8 cellular contexts compared by ENCODE assay signal in genomic region chr15:88623061-88623460, GRCh38. TPM values are rescaled to one million over a fixed set of nuclear protein-coding genes. Genes with fewer than 3 reads are reported as not detected.
DNase-seq lines count a peak whose midpoint lies in the region; ATAC-seq, FAIRE-seq and TF ChIP-seq lines count a peak whose summit lies in the region.

No MANE protein-coding gene starts in this region.

- no peaks in the 10 kb centered on the region for H3K27me3 ChIP-seq in GM23338 (ENCODE audit: insufficient read depth)
- H3K27me3 ChIP-seq in PC-9 (ENCODE audit: insufficient read depth, low read depth), result no peaks in the 10 kb centered on the region
- H3K27me3 ChIP-seq in bronchial epithelial cell (ENCODE audit: control insufficient read depth, insufficient read depth, low read length), result no peaks in the 10 kb centered on the region

- no peaks in the 10 kb centered on the region for H3K9me2 ChIP-seq in GM23338 (ENCODE audit: insufficient read depth)
- no peaks in the 10 kb centered on the region for H3K9me2 ChIP-seq in PC-9 (ENCODE audit: insufficient read depth)

- no TSS peak for BruUV-seq in PC-9 (replicated peaks; lab: Mats Ljungman, UMichigan)

- peak overlapping the region; percentile 89 for H3K4me3 Mint-ChIP-seq in GM23338
- H3K4me3 Mint-ChIP-seq in naive B cell, result peak overlapping the region; percentile 83 to 97 (median 91)

- H3K36me3 ChIP-seq in GM23338 (ENCODE audit: insufficient read depth) (peaks cover 40% of the 10 kb centered on the region), PC-9 (ENCODE audit: low read depth) (peaks cover 7% of the 10 kb centered on the region; the same call in 1 of the 2 replicates), bronchial epithelial cell (ENCODE audit: control insufficient read depth, insufficient read depth, low read length) (peaks cover 17% of the 10 kb centered on the region)

- H3K79me2 ChIP-seq in GM23338 (replicated peaks; ENCODE audit: insufficient read depth), result peaks cover 68% of the 10 kb centered on the region
- peaks cover 63% of the 10 kb centered on the region for H3K79me2 ChIP-seq in PC-9 (ENCODE audit: low read depth)

- H2AFZ ChIP-seq in GM23338 (no peak overlapping the region), PC-9 (no peak overlapping the region)

- peaks cover 10% of the 10 kb centered on the region for H3K27me3 Mint-ChIP-seq in GM23338 (ENCODE audit: insufficient read depth, low read depth, poor library complexity)
- H3K27me3 Mint-ChIP-seq in naive B cell, result peaks cover 3 to 12% (median 5%) of the 10 kb centered on the region in 3 donors

- FAIRE-seq in bronchial epithelial cell (lab: Jason Lieb, UNC), result no peak

- H3K4me3 ChIP-seq in GM23338 (peak overlapping the region; percentile 100), PC-9 (peak overlapping the region; percentile 84; the same call in 1 of the 2 replicates), bronchial epithelial cell (ENCODE audit: low read depth, low read length) (no peak overlapping the region)

- H3K9me3 ChIP-seq in PC-9 (ENCODE audit: insufficient read depth, low read depth), result no peaks in the 10 kb centered on the region

- no peaks in the 10 kb centered on the region; the same call in 2 of the 3 replicates for H3K9me3 Mint-ChIP-seq in GM23338
- no peaks in the 10 kb centered on the region for H3K9me3 Mint-ChIP-seq in naive B cell

- H3K4me2 ChIP-seq in GM23338 (peak overlapping the region; percentile 96), PC-9 (peak overlapping the region; percentile 98)

- no peak for ATAC-seq in GM23338
- no peak for ATAC-seq in naive B cell (ENCODE audit: low read depth in 2 of 2)
- ATAC-seq in HG03135 (IDR thresholded peaks at IDR 0.05; ENCODE audit: unreplicated experiment), result no peak

- CTCF ChIA-PET in PC-9 (lab: Charles Lee), result no interaction called here

- TF ChIP-seq CTCF in GM23338 (conservative IDR thresholded peaks at IDR 0.05; ENCODE audit: low read depth in 2 of 2) (no peak), PC-9 (conservative IDR thresholded peaks at IDR 0.05) (no peak), bronchial epithelial cell (IDR thresholded peaks at IDR 0.05; ENCODE audit: insufficient read depth, low read length, severe bottlenecking) (no peak)

- H3F3A ChIP-seq in GM23338 (replicated peaks; ENCODE audit: low read depth), result 0 out of 2 replicates have a peak, but pooled peaks cover 14% of the 10 kb centered on the region
- peaks cover 13% of the 10 kb centered on the region; the same call in 1 of the 2 replicates for H3F3A ChIP-seq in PC-9 (ENCODE audit: insufficient read depth, low read depth)

- H4K20me1 ChIP-seq in GM23338 (replicated peaks; ENCODE audit: insufficient read depth), result peaks cover 59% of the 10 kb centered on the region
- H4K20me1 ChIP-seq in PC-9 (ENCODE audit: insufficient read depth), result peaks cover 14% of the 10 kb centered on the region; the same call in 1 of the 2 replicates

- H3K4me1 ChIP-seq in GM23338 (ENCODE audit: insufficient read depth) (peaks cover 52% of the 10 kb centered on the region), PC-9 (replicated peaks; ENCODE audit: insufficient read depth) (peaks cover 19% of the 10 kb centered on the region)

- H3K27ac ChIP-seq in GM23338 (ENCODE audit: low read depth) (no peak overlapping the region; the same call in 1 of the 2 replicates), PC-9 (peak overlapping the region; percentile 70)

- intact Hi-C loops in PC-9 (cut with micrococcal nuclease; ENCODE audit: unreplicated experiment), result loop anchor here (2.0 to 5.0 kb wide), 2 partner anchors 76 to 79 kb away; partner anchors contain the start of gene DET1

- POLR2A ChIA-PET in PC-9 (lab: Charles Lee; ENCODE audit: unreplicated experiment), result no interaction called here

- H3K36me3 Mint-ChIP-seq in GM23338 (ENCODE audit: low read depth) (peaks cover 64% of the 10 kb centered on the region), naive B cell (peaks cover 7 to 10% of the 10 kb centered on the region in 2 donors)

- no peak for DNase-seq in GM23338 (ENCODE audit: low spot score)
- peak; percentile 33 to 71 for DNase-seq in PC-9
- DNase-seq in bronchial epithelial cell (ENCODE audit: low read depth), result peak; percentile 96
- DNase-seq in naive B cell, result no peak
- no peak for DNase-seq in central memory CD4-positive, alpha-beta T cell
- DNase-seq in hippocampal formation (lab: John Stamatoyannopoulos, UW), result no peak
- no peak for DNase-seq in NCI-H510A treated with DMSO at 0.1 percent for 48 hours (lab: John Stamatoyannopoulos, UW)

- no peak overlapping the region for H3K27ac Mint-ChIP-seq in GM23338
- H3K27ac Mint-ChIP-seq in naive B cell, result peak overlapping the region; percentile 90 to 97 (median 96)

- peaks cover 65% of the 10 kb centered on the region for H3K4me1 Mint-ChIP-seq in GM23338
- peaks cover 43 to 67% (median 53%) of the 10 kb centered on the region in 3 donors for H3K4me1 Mint-ChIP-seq in naive B cell

TF ChIP-seq in GM23338, 12 proteins besides CTCF, POLR2A, EP300 and RAD21 (continues in another document):
- TF ChIP-seq EZH2phosphoT487 (IDR thresholded peaks at IDR 0.05; ENCODE audit: unreplicated experiment) (no peak), EZH2 (IDR thresholded peaks at IDR 0.05; ENCODE audit: low read depth, unreplicated experiment) (no peak), ETS1 (IDR thresholded peaks at IDR 0.05) (no peak), REST (IDR thresholded peaks at IDR 0.05; ENCODE audit: unreplicated experiment) (no peak)

RNA-seq across cellular contexts. Expression of gene AEN, which starts 1.9 kb away (rescaled TPM):
- 218 and 220 TPM in 2 replicates for total RNA-seq in GM23338 (2014; rRNA removed; shearing (Covaris generic))
- 76.6 and 82.3 TPM in 2 replicates for polyA plus RNA-seq in GM23338 (2016; fragmentation: Nextera tagmentation; extraction: Ambion mirVana)
- 6.7 and 7.8 TPM in 2 replicates for total RNA-seq in PC-9 (2021)
- 31.7 and 48.4 TPM in 2 replicates for total RNA-seq in bronchial epithelial cell
- polyA plus RNA-seq in naive B cell (ENCODE audit: low read depth in 6 of 6), result 10 to 100 TPM; 28.2 to 73.0 (median 40.2) TPM

RNA-seq across cellular contexts. Expression of gene ISG20, which starts 15.8 kb away (rescaled TPM):
- 1.1 and 3.7 TPM in 2 replicates for total RNA-seq in GM23338 (2014; rRNA removed; shearing (Covaris generic))
- polyA plus RNA-seq in GM23338 (2016; fragmentation: Nextera tagmentation; extraction: Ambion mirVana) (3.2 and 4.9 TPM in 2 replicates), naive B cell (ENCODE audit: low read depth in 6 of 6) (1,000 to 10,000 TPM in 2 of 6 donors, 100 to 1,000 TPM in 4; 638 to 1,304 (median 969) TPM)
- total RNA-seq in PC-9 (2021) (2.5 and 5.2 TPM in 2 replicates), bronchial epithelial cell (18.4 and 99.9 TPM in 2 replicates)

Comparison
In these comparisons a context has a peak if more than half of its experiments do, and no peak if none do; other contexts are left out.
1. DNase-seq: peak in PC-9 (2 of 2) and bronchial epithelial cell (single experiment); none in GM23338 (single experiment), naive B cell (single experiment), central memory CD4-positive, alpha-beta T cell (single experiment), hippocampal formation (0 of 2) and NCI-H510A treated with DMSO at 0.1 percent for 48 hours (single experiment).